ENCODE assay signal across 9 cellular contexts in genomic region chr12:91109148-91109564, GRCh38. TPM values are rescaled to one million over a fixed set of nuclear protein-coding genes. Genes with fewer than 3 reads are reported as not detected.
DNase-seq lines count a peak whose midpoint lies in the region; ATAC-seq and TF ChIP-seq lines count a peak whose summit lies in the region.
"Had no signal": no experiment of that assay in that cellular context is flagged by ENCODE, and none has a peak within 500 bp of the region (broad histone marks: within the 10 kb centered on the region; RNA-seq: fewer than 3 reads in every experiment).

No MANE protein-coding gene starts in this region.

- no peak overlapping the region for H3K4me3 ChIP-seq in cardiac muscle cell

- H3K27ac ChIP-seq in cardiac muscle cell, result no peak overlapping the region

- ATAC-seq in GM18520 (IDR thresholded peaks at IDR 0.05; ENCODE audit: unreplicated experiment), result peak; percentile 51
- ATAC-seq in HG02981 (IDR thresholded peaks at IDR 0.05; ENCODE audit: unreplicated experiment), result peak; percentile 88

- DNase-seq in AG08396 (ENCODE audit: low spot score) (peak; percentile 6), NCI-H460 (ENCODE audit: extremely low read depth, low read depth) (peak; percentile 48), cardiac muscle cell (ENCODE audit: low read depth in 1 of 2, low spot score in 1 of 2) (peak; percentile 73 to 82), renal cortical epithelial cell (ENCODE audit: low read depth) (peak; percentile 76), NCI-H774 (lab: John Stamatoyannopoulos, UW) (no peak)
- DNase-seq in activated T-cell treated with anti-CD3 and anti-CD28 coated beads, Interleukin-2, amount 50 U/mL, for 48 hours, result peak; percentile 71 to 73
- DNase-seq: naive B cell had no signal

- peak; percentile 80 for TF ChIP-seq CTCF in cardiac muscle cell (IDR thresholded peaks at IDR 0.05; ENCODE audit: low read depth, low read length)

- H3K9me3 ChIP-seq in cardiac muscle cell (ENCODE audit: low read depth), result no peaks in the 10 kb centered on the region

- no peaks in the 10 kb centered on the region for H3K4me1 ChIP-seq in cardiac muscle cell (ENCODE audit: low read depth)

- no peaks in the 10 kb centered on the region for H3K27me3 ChIP-seq in cardiac muscle cell

- no peaks in the 10 kb centered on the region for H3K36me3 ChIP-seq in cardiac muscle cell

RNA-seq across cellular contexts. Expression of gene LUM, which starts 2.1 kb away (rescaled TPM):
- 15.0 and 18.5 TPM in 2 replicates for total RNA-seq in NCI-H460 (2014; rRNA removed; shearing (Covaris generic))
- polyA plus RNA-seq in NCI-H460 (2014; cell fraction: nucleus; rRNA removed), result 3.3 and 4.2 TPM in 2 replicates
- 2.3 and 2.5 TPM in 2 replicates for total RNA-seq in cardiac muscle cell
- 3.5 and 12.7 TPM in 2 replicates for polyA plus RNA-seq in cardiac muscle cell
- 31.9 and 39.1 TPM in 2 replicates for total RNA-seq in renal cortical epithelial cell

RNA-seq across cellular contexts. Expression of gene KERA, which starts 51.3 kb away (rescaled TPM):
- total RNA-seq in NCI-H460 (2014; rRNA removed; shearing (Covaris generic)), result not detected in 2 replicates
- not detected in 2 replicates for polyA plus RNA-seq in NCI-H460 (2014; cell fraction: nucleus; rRNA removed)
- total RNA-seq in cardiac muscle cell (not detected in 2 replicates), renal cortical epithelial cell (not detected in 2 replicates)
- not detected in 2 replicates for polyA plus RNA-seq in cardiac muscle cell
